19 cellular contexts compared by ENCODE assay signal in the genomic region with DNA sequence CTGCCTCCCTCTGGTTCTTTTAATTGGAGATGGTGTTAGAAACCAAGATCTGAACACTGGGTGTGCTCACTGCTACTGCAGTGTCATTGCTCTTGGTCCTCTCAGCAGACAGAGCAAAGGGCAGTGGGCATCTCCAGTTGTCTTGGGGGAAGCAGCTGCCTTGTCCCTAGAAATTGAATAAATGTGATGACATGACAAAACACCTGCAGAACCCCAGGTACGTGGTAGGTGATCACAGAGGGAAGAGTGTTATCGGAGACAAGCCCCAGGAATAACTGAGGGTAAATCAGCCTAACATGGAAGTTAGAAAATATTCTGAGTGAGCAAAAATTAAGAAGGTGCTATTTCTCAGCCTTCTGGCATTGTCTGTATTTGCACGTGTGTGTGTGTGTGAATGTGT.
A peak's percentile ranks its signal among the peaks of the same experiment; 100 is the strongest.
DNase-seq lines count a peak whose midpoint lies in the region; ATAC-seq, FAIRE-seq and TF ChIP-seq lines count a peak whose summit lies in the region.
"Had no signal": no experiment of that assay in that cellular context is flagged by ENCODE, and none has a peak within 500 bp of the region (broad histone marks: within the 10 kb centered on the region; RNA-seq: fewer than 3 reads in every experiment).

No MANE protein-coding gene starts in this region.

- no peak for TF ChIP-seq EP300 in K562 (IDR thresholded peaks at IDR 0.05; ENCODE audit: low read length)

- H3K27ac Mint-ChIP-seq in endodermal cell = no peak overlapping the region
- no peak overlapping the region for H3K27ac Mint-ChIP-seq in activated CD4-positive, alpha-beta T cell treated with anti-CD3 and anti-CD28 coated beads, Interleukin-2, amount 10 ng/mL, durations not matched to agents 7 days and 5 days
- H3K27ac Mint-ChIP-seq: CD4-positive, alpha-beta T cell; GM23338 had no signal

- H3K36me3 Mint-ChIP-seq in endodermal cell (ENCODE audit: low read depth) = no peaks in the 10 kb centered on the region
- H3K36me3 Mint-ChIP-seq in activated CD4-positive, alpha-beta T cell treated with anti-CD3 and anti-CD28 coated beads, Interleukin-2, amount 10 ng/mL, durations not matched to agents 7 days and 5 days (ENCODE audit: low read depth) = no peaks in the 10 kb centered on the region

- H2AFZ ChIP-seq in K562 (ENCODE audit: low read depth, low read length) = no peak overlapping the region
- H2AFZ ChIP-seq: GM23338 had no signal

- no peak for TF ChIP-seq RAD21 in K562 (CRISPR knock-in tag; conservative IDR thresholded peaks at IDR 0.05 in 1 of 2, IDR thresholded peaks at IDR 0.05 in 1 of 2)

- H3K9me3 ChIP-seq in K562 (replicated peaks; ENCODE audit: control insufficient read depth, insufficient read depth, low read depth, low read length) (no peaks in the 10 kb centered on the region), endodermal cell (ENCODE audit: control insufficient read depth, low read length) (peaks cover 28% of the 10 kb centered on the region)
- H3K9me3 ChIP-seq: Caco-2 had no signal

- intact Hi-C loops in K562 (cut with micrococcal nuclease) (no loop called here), posterior vena cava (cut with DNase I) (no loop called here)

- peaks cover 4% of the 10 kb centered on the region for H3K4me1 Mint-ChIP-seq in endodermal cell
- no peaks in the 10 kb centered on the region for H3K4me1 Mint-ChIP-seq in activated CD4-positive, alpha-beta T cell treated with anti-CD3 and anti-CD28 coated beads, Interleukin-2, amount 10 ng/mL, durations not matched to agents 7 days and 5 days
- H3K4me1 Mint-ChIP-seq: GM23338 had no signal

- no peaks in the 10 kb centered on the region for H3K79me2 ChIP-seq in K562 (ENCODE audit: control insufficient read depth, insufficient read depth, low read length)

- no peak overlapping the region for H3K4me3 Mint-ChIP-seq in endodermal cell
- no peak overlapping the region for H3K4me3 Mint-ChIP-seq in activated CD4-positive, alpha-beta T cell treated with anti-CD3 and anti-CD28 coated beads, Interleukin-2, amount 10 ng/mL, durations not matched to agents 7 days and 5 days
- H3K4me3 Mint-ChIP-seq: CD4-positive, alpha-beta T cell; GM23338 had no signal

- in situ Hi-C loops in K562 (cut with MboI) = no loop called here

- H3K27ac ChIP-seq in K562 (ENCODE audit: extremely low read depth, low read depth, low read length) = no peak overlapping the region
- no peak overlapping the region for H3K27ac ChIP-seq in endodermal cell (ENCODE audit: low read depth, low read length)
- H3K27ac ChIP-seq: C4-2B had no signal

- no peaks in the 10 kb centered on the region for H3K4me1 ChIP-seq in K562 (replicated peaks in 1 of 2; ENCODE audit: control insufficient read depth in 2 of 2, insufficient read depth in 2 of 2, low read length in 2 of 2)
- no peaks in the 10 kb centered on the region for H3K4me1 ChIP-seq in endodermal cell (ENCODE audit: control insufficient read depth, insufficient read depth, low read length)
- H3K4me1 ChIP-seq: Caco-2 had no signal

- H3K4me3 ChIP-seq in K562 (no peak overlapping the region), endodermal cell (ENCODE audit: low read length) (no peak overlapping the region)
- H3K4me3 ChIP-seq: GM23338 had no signal

- peaks cover 4% of the 10 kb centered on the region for H3K27me3 Mint-ChIP-seq in endodermal cell (ENCODE audit: insufficient read depth)
- peaks cover 15% of the 10 kb centered on the region for H3K27me3 Mint-ChIP-seq in activated CD4-positive, alpha-beta T cell treated with anti-CD3 and anti-CD28 coated beads, Interleukin-2, amount 10 ng/mL, durations not matched to agents 7 days and 5 days

- no peak for TF ChIP-seq CTCF in K562 (IDR thresholded peaks at IDR 0.05 in 2 of 3, conservative IDR thresholded peaks at IDR 0.05 in 1 of 3; ENCODE audit: insufficient read depth in 2 of 3, low read depth in 1 of 3, low read length in 3 of 3)
- no peak for TF ChIP-seq CTCF in endodermal cell (conservative IDR thresholded peaks at IDR 0.05)

- DNase-seq in K562 (ENCODE audit: extremely low read depth in 1 of 4, low spot score in 3 of 4) (no peak), endodermal cell (peak; percentile 17), posterior vena cava (ENCODE audit: low spot score) (peak; percentile 9), hepatic stellate cell (ENCODE audit: low spot score) (no peak)
- DNase-seq in activated CD4-positive, alpha-beta T cell treated with anti-CD3 and anti-CD28 coated beads, Interleukin-2, amount 10 ng/mL, durations not matched to agents 7 days and 5 days = no peak
- DNase-seq: AML-193, Caco-2, GDM1, HCEC 1CT had no signal

- ATAC-seq in K562 (no peak), GM18909 (IDR thresholded peaks at IDR 0.05; ENCODE audit: poor library complexity, unreplicated experiment) (no peak)
- ATAC-seq: GM23338 had no signal

- H4K20me1 ChIP-seq in K562 (replicated peaks; ENCODE audit: control insufficient read depth, insufficient read depth, low read length) = no peaks in the 10 kb centered on the region

- H3K9ac ChIP-seq in K562 (ENCODE audit: insufficient read depth in 1 of 2, low read depth in 2 of 2, low read length in 2 of 2) (no peak overlapping the region), endodermal cell (ENCODE audit: extremely low read depth, low read length, poor library complexity, severe bottlenecking) (no peak overlapping the region)

- H3K4me2 ChIP-seq in K562 (ENCODE audit: insufficient read depth, low read length) = no peak overlapping the region
- H3K4me2 ChIP-seq: GM23338 had no signal

- H3K27me3 ChIP-seq in K562 (ENCODE audit: control insufficient read depth in 2 of 2, insufficient read depth in 2 of 2, low read length in 2 of 2) = peaks cover 2 to 33% of the 10 kb centered on the region in 2 experiments; a peak in 3 of 5 replicates
- no peaks in the 10 kb centered on the region for H3K27me3 ChIP-seq in endodermal cell (ENCODE audit: control insufficient read depth, insufficient read depth, low read length, poor library complexity, severe bottlenecking)

- POLR2A ChIA-PET in K562 (lab: Yijun Ruan, JAX) = no interaction called here
- POLR2A ChIA-PET in activated CD4-positive, alpha-beta T cell treated with anti-CD3 and anti-CD28 coated beads, Interleukin-2, amount 10 ng/mL, durations not matched to agents 7 days and 5 days (lab: Charles Lee) = no interaction called here

- H3K36me3 ChIP-seq in K562 (ENCODE audit: control insufficient read depth, insufficient read depth, low read length) (no peaks in the 10 kb centered on the region), endodermal cell (ENCODE audit: control insufficient read depth, insufficient read depth, low read length) (no peaks in the 10 kb centered on the region)

- no peak for FAIRE-seq in K562 (lab: Jason Lieb, UNC)
- FAIRE-seq: A204.1, D721Med, GM12892, GM18507, H54, HTR-8/SVneo had no signal

- CTCF ChIA-PET in K562 (lab: Yijun Ruan, JAX; ENCODE audit: low intra/inter-chr PET ratio) = no interaction called here
- CTCF ChIA-PET in activated CD4-positive, alpha-beta T cell treated with anti-CD3 and anti-CD28 coated beads, Interleukin-2, amount 10 ng/mL, durations not matched to agents 7 days and 5 days (lab: Charles Lee) = no interaction called here

- no peak for TF ChIP-seq POLR2A in K562 (conservative IDR thresholded peaks at IDR 0.05)

- peaks cover 27% of the 10 kb centered on the region for H3K9me3 Mint-ChIP-seq in endodermal cell
- peaks cover 14% of the 10 kb centered on the region for H3K9me3 Mint-ChIP-seq in activated CD4-positive, alpha-beta T cell treated with anti-CD3 and anti-CD28 coated beads, Interleukin-2, amount 10 ng/mL, durations not matched to agents 7 days and 5 days

- 0% methylated on average over 2 of the region's 3 CpGs for WGBS in K562 (ENCODE audit: insufficient coverage, low coverage, missing lambda C conversion rate)
- WGBS in endodermal cell (ENCODE audit: insufficient coverage in 1 of 2, insufficient read length in 1 of 2), 2 experiments = 89 to 90% methylated on average over 3 of the region's 3 CpGs

- H3K9me1 ChIP-seq in K562 (ENCODE audit: control insufficient read depth, insufficient read depth, low read length) = no peaks in the 10 kb centered on the region

- BruUV-seq in K562 (replicated peaks; lab: Mats Ljungman, UMichigan) = no TSS peak

TF ChIP-seq in K562, 482 proteins besides CTCF, POLR2A, EP300 and RAD21:
- TF ChIP-seq GABPB1 (CRISPR knock-in tag; IDR thresholded peaks at IDR 0.05) (no peak), ZNF316 (IDR thresholded peaks at IDR 0.05) (peak; percentile 40; the same call in 1 of the 2 replicates)

Comparison
In these comparisons a context has a peak if more than half of its experiments do, and no peak if none do; other contexts are left out.
1. DNase-seq: peak in endodermal cell (single experiment) and posterior vena cava (single experiment); none in K562 (0 of 4), hepatic stellate cell (single experiment) and activated CD4-positive, alpha-beta T cell treated with anti-CD3 and anti-CD28 coated beads, Interleukin-2, amount 10 ng/mL, durations not matched to agents 7 days and 5 days (single experiment).